ENCODE assay signal across 11 cellular contexts in the genomic region with DNA sequence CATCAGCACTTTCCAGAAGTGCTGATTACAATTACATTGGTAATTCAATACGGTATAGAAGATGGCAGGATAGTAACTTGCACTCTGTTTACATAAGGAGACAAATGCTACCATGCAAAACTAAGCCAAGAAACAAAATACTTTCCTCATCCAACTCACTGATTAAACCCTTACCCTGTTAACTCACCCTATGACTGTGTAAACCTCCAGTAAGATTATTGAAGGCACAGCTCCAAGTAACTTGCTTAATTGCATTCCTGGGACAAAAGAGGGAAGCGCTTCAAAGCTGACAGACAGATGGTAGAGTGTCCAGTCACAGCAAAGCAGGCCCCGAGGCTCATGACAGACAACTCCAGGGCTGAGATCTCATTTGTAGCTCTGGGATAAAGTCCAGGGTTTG. TPM values are rescaled to one million over a fixed set of nuclear protein-coding genes. Genes with fewer than 3 reads are reported as not detected.
A peak's percentile ranks its signal among the peaks of the same experiment; 100 is the strongest.
DNase-seq lines count a peak whose midpoint lies in the region; ATAC-seq and TF ChIP-seq lines count a peak whose summit lies in the region.
"Had no signal": no experiment of that assay in that cellular context is flagged by ENCODE, and none has a peak within 500 bp of the region (broad histone marks: within the 10 kb centered on the region; RNA-seq: fewer than 3 reads in every experiment).

No MANE protein-coding gene starts in this region.

- H3K27me3 ChIP-seq in brain microvascular endothelial cell (replicated peaks), result no peaks in the 10 kb centered on the region
- no peaks in the 10 kb centered on the region for H3K27me3 ChIP-seq in liver (ENCODE audit: control insufficient read depth in 4 of 4, insufficient read depth in 4 of 4, low read length in 3 of 4)
- H3K27me3 ChIP-seq in effector memory CD4-positive, alpha-beta T cell (replicated peaks; ENCODE audit: control insufficient read depth, insufficient read depth, low read length, poor library complexity, severe bottlenecking), result peaks cover 3% of the 10 kb centered on the region
- H3K27me3 ChIP-seq: BLaER1 treated with 17β-estradiol and CSF1 and Interleukin-3, amounts not matched to agents 10 nM and 100 nM had no signal

- H3K4me3 ChIP-seq in brain microvascular endothelial cell (ENCODE audit: low read depth, low read length) (no peak overlapping the region), liver (ENCODE audit: low read depth in 1 of 3, low read length in 3 of 3) (no peak overlapping the region)
- H3K4me3 ChIP-seq in effector memory CD4-positive, alpha-beta T cell (ENCODE audit: insufficient read depth, low read depth, low read length, poor library complexity, severe bottlenecking), result no peak overlapping the region
- H3K4me3 ChIP-seq: BLaER1 treated with 17β-estradiol and CSF1 and Interleukin-3, amounts not matched to agents 10 nM and 100 nM had no signal

- peak in 1 of 2 donors; percentile 21 for TF ChIP-seq RAD21 in liver (IDR thresholded peaks at IDR 0.05)

- in situ Hi-C loops in brain microvascular endothelial cell (cut with HindIII; ENCODE audit: low pct_ligation_motif_present, low sequenced_read_pairs), result no loop called here

- WGBS in liver, result 27% methylated on average over 3 of the region's 3 CpGs

- no peak overlapping the region for H3K27ac ChIP-seq in brain microvascular endothelial cell
- no peak overlapping the region for H3K27ac ChIP-seq in liver (ENCODE audit: low read depth in 1 of 2, low read length in 2 of 2)
- no peak overlapping the region for H3K27ac ChIP-seq in effector memory CD4-positive, alpha-beta T cell (ENCODE audit: insufficient read depth, low read length, poor library complexity, severe bottlenecking)
- H3K27ac ChIP-seq: BLaER1 treated with 17β-estradiol and CSF1 and Interleukin-3, amounts not matched to agents 10 nM and 100 nM had no signal

- DNase-seq in AG08396 (ENCODE audit: low spot score) (peak; percentile 57), NCI-H1092 (lab: John Stamatoyannopoulos, UW) (peak; percentile 12), brain microvascular endothelial cell (peak; percentile 20)
- DNase-seq in effector memory CD4-positive, alpha-beta T cell, result no peak
- DNase-seq: activated CD8-positive, alpha-beta T cell treated with anti-CD3 and anti-CD28 coated beads for 36 hours; naive thymus-derived CD8-positive, alpha-beta T cell had no signal

- no peak for ATAC-seq in HG03135 (IDR thresholded peaks at IDR 0.05; ENCODE audit: unreplicated experiment)
- ATAC-seq in HG02798 (IDR thresholded peaks at IDR 0.05; ENCODE audit: poor library complexity, unreplicated experiment), result no peak
- ATAC-seq in GM21423 (IDR thresholded peaks at IDR 0.05; ENCODE audit: unreplicated experiment), result no peak
- ATAC-seq: activated CD8-positive, alpha-beta T cell treated with anti-CD3 and anti-CD28 coated beads for 36 hours; naive thymus-derived CD8-positive, alpha-beta T cell had no signal

- no peak overlapping the region for H3K9ac ChIP-seq in liver (ENCODE audit: low read depth in 1 of 2, low read length in 2 of 2)
- H3K9ac ChIP-seq: BLaER1 treated with 17β-estradiol and CSF1 and Interleukin-3, amounts not matched to agents 10 nM and 100 nM had no signal

- TF ChIP-seq CTCF in brain microvascular endothelial cell (IDR thresholded peaks at IDR 0.05; ENCODE audit: low read depth, low read length, missing control alignments) (no peak), liver (IDR thresholded peaks at IDR 0.05; ENCODE audit: low read depth, low read length, missing input control) (no peak)

- peaks cover 0 to 4% (median 0%) of the 10 kb centered on the region in 4 donors for H3K4me1 ChIP-seq in liver (ENCODE audit: control insufficient read depth in 4 of 4, insufficient read depth in 4 of 4, low read length in 3 of 4)
- no peaks in the 10 kb centered on the region for H3K4me1 ChIP-seq in effector memory CD4-positive, alpha-beta T cell (ENCODE audit: control insufficient read depth, insufficient read depth, low read length, poor library complexity, severe bottlenecking)

- H3K36me3 ChIP-seq in brain microvascular endothelial cell (replicated peaks) (no peaks in the 10 kb centered on the region), liver (ENCODE audit: control insufficient read depth in 4 of 4, insufficient read depth in 3 of 4, low read depth in 1 of 4, low read length in 3 of 4) (no peaks in the 10 kb centered on the region)
- H3K36me3 ChIP-seq in effector memory CD4-positive, alpha-beta T cell (ENCODE audit: control insufficient read depth, insufficient read depth, low read length), result no peaks in the 10 kb centered on the region
- H3K36me3 ChIP-seq: BLaER1 treated with 17β-estradiol and CSF1 and Interleukin-3, amounts not matched to agents 10 nM and 100 nM had no signal

- no peaks in the 10 kb centered on the region for H3K9me3 ChIP-seq in liver (ENCODE audit: control insufficient read depth in 4 of 4, low read length in 3 of 4)
- no peaks in the 10 kb centered on the region for H3K9me3 ChIP-seq in effector memory CD4-positive, alpha-beta T cell (ENCODE audit: control insufficient read depth, low read length)
- H3K9me3 ChIP-seq: BLaER1 treated with 17β-estradiol and CSF1 and Interleukin-3, amounts not matched to agents 10 nM and 100 nM had no signal

TF ChIP-seq in liver, 16 proteins besides CTCF, POLR2A, EP300 and RAD21:
- TF ChIP-seq YY1 (IDR thresholded peaks at IDR 0.05) (no peak), TAF1 (conservative IDR thresholded peaks at IDR 0.05) (no peak), HNF4A (conservative IDR thresholded peaks at IDR 0.05) (peak; percentile 35 to 40), HNF4G (IDR thresholded peaks at IDR 0.05) (no peak), EGR1 (IDR thresholded peaks at IDR 0.05; ENCODE audit: low read depth in 2 of 2) (no peak), JUND (IDR thresholded peaks at IDR 0.05) (peak in 1 of 2 donors; percentile 20), SP1 (IDR thresholded peaks at IDR 0.05) (peak; percentile 22), FOXA2 (IDR thresholded peaks at IDR 0.05) (peak; percentile 38), NR2F2 (IDR thresholded peaks at IDR 0.05) (peak; percentile 18), GABPA (IDR thresholded peaks at IDR 0.05 in 1 of 2, conservative IDR thresholded peaks at IDR 0.05 in 1 of 2) (no peak), RXRA (IDR thresholded peaks at IDR 0.05) (peak in 1 of 2 donors; percentile 49), FOXA1 (IDR thresholded peaks at IDR 0.05) (no peak)
- TF ChIP-seq, protein P1, sequence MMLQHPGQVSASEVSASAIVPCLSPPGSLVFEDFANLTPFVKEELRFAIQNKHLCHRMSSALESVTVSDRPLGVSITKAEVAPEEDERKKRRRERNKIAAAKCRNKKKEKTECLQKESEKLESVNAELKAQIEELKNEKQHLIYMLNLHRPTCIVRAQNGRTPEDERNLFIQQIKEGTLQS (IDR thresholded peaks at IDR 0.05), result no peak
- TF ChIP-seq, protein P2, sequence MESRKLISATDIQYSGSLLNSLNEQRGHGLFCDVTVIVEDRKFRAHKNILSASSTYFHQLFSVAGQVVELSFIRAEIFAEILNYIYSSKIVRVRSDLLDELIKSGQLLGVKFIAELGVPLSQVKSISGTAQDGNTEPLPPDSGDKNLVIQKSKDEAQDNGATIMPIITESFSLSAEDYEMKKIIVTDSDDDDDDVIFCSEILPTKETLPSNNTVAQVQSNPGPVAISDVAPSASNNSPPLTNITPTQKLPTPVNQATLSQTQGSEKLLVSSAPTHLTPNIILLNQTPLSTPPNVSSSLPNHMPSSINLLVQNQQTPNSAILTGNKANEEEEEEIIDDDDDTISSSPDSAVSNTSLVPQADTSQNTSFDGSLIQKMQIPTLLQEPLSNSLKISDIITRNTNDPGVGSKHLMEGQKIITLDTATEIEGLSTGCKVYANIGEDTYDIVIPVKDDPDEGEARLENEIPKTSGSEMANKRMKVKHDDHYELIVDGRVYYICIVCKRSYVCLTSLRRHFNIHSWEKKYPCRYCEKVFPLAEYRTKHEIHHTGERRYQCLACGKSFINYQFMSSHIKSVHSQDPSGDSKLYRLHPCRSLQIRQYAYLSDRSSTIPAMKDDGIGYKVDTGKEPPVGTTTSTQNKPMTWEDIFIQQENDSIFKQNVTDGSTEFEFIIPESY (IDR thresholded peaks at IDR 0.05), result no peak
- TF ChIP-seq, protein P3, sequence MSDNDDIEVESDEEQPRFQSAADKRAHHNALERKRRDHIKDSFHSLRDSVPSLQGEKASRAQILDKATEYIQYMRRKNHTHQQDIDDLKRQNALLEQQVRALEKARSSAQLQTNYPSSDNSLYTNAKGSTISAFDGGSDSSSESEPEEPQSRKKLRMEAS (IDR thresholded peaks at IDR 0.05), result no peak
- TF ChIP-seq, protein P4, sequence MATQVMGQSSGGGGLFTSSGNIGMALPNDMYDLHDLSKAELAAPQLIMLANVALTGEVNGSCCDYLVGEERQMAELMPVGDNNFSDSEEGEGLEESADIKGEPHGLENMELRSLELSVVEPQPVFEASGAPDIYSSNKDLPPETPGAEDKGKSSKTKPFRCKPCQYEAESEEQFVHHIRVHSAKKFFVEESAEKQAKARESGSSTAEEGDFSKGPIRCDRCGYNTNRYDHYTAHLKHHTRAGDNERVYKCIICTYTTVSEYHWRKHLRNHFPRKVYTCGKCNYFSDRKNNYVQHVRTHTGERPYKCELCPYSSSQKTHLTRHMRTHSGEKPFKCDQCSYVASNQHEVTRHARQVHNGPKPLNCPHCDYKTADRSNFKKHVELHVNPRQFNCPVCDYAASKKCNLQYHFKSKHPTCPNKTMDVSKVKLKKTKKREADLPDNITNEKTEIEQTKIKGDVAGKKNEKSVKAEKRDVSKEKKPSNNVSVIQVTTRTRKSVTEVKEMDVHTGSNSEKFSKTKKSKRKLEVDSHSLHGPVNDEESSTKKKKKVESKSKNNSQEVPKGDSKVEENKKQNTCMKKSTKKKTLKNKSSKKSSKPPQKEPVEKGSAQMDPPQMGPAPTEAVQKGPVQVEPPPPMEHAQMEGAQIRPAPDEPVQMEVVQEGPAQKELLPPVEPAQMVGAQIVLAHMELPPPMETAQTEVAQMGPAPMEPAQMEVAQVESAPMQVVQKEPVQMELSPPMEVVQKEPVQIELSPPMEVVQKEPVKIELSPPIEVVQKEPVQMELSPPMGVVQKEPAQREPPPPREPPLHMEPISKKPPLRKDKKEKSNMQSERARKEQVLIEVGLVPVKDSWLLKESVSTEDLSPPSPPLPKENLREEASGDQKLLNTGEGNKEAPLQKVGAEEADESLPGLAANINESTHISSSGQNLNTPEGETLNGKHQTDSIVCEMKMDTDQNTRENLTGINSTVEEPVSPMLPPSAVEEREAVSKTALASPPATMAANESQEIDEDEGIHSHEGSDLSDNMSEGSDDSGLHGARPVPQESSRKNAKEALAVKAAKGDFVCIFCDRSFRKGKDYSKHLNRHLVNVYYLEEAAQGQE (IDR thresholded peaks at IDR 0.05), result no peak

RNA-seq across cellular contexts. Expression of a gene that starts 6.9 kb away (rescaled TPM):
- total RNA-seq in liver, result 10 to 100 TPM in 1 of 2 donors, 1 to 10 TPM in 1; 7.8 to 19.7 TPM
- 1 to 10 TPM; 5.1 to 9.0 TPM for polyA plus RNA-seq in liver

Comparison
In these comparisons a context has a peak if more than half of its experiments do, and no peak if none do; other contexts are left out.
1. DNase-seq: peak in AG08396 (single experiment), NCI-H1092 (single experiment) and brain microvascular endothelial cell (single experiment); none in effector memory CD4-positive, alpha-beta T cell (0 of 3).